In the genomic region with DNA sequence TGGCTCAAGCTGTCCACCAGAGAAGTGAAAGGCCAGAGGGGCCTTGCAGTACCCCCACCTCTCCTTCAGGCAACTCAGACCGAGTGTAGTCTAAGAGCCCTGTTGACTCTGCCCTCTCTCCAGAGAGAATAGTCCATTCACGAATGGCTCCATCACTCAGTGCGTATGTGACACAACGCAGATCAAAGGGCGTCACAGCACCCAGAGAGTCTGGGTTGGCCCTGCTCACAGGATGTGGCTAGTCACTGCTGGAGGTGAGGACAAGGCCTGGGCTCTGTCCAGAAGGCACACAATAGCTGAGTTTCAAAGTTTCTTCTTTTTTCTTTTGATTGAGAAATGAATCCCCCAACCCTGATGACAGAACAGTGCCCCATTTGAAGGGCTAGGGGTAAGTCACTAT, we compare ENCODE assay signal across 24 cellular contexts.
"Had no signal": no experiment of that assay in that cellular context is flagged by ENCODE, and none has a peak within 500 bp of the region (broad histone marks: within the 10 kb centered on the region; RNA-seq: fewer than 3 reads in every experiment).

No MANE protein-coding gene starts in this region.

- H3K4me3 Mint-ChIP-seq: activated naive CD4-positive, alpha-beta T cell treated with anti-CD3 and anti-CD28 coated beads for 36 hours; activated T-helper 1 cell treated with anti-CD3 and anti-CD28 coated beads, Interleukin-12 subunit alpha, Interleukin-12 subunit beta, Interleukin-2, Interleukin-4 antibody, amounts not matched to agents 30 ng/mL and 10 ng/mL and 1 ng/mL, durations not matched to agents 14 hours and 24 hours and 36 hours; stimulated activated naive B cell treated with anti-CD40 and anti-IgM and Interleukin-4, amounts not matched to agents 10 μg/mL and 1 μg/mL and 100 μg/mL, for 72 hours; T-helper 1 cell treated with Interleukin-12 subunit alpha and Interleukin-12 subunit beta and Interleukin-4 antibody, amounts not matched to agents 30 μg/mL and 1 μg/mL, for 36 hours had no signal

- H2AFZ ChIP-seq: hepatocyte had no signal

- H3K4me2 ChIP-seq: hepatocyte, smooth muscle cell had no signal

- H3K9me3 ChIP-seq: gastrocnemius medialis, mucosa of descending colon, ovary, prostate gland, tibial nerve had no signal

- H3K4me3 ChIP-seq: gastrocnemius medialis, hepatocyte, mucosa of descending colon, ovary, prostate gland, smooth muscle cell, tibial nerve had no signal

- ATAC-seq: gastrocnemius medialis; left ventricle myocardium superior; mucosa of descending colon; stimulated activated naive B cell treated with anti-CD40 and anti-IgM and Interleukin-4, amounts not matched to agents 10 μg/mL and 1 μg/mL and 100 μg/mL, for 72 hours had no signal

- H3K27me3 ChIP-seq: gastrocnemius medialis, hepatocyte, ovary, tibial nerve had no signal

- DNase-seq: activated CD4-positive, alpha-beta T cell treated with anti-CD3 and anti-CD28 coated beads, Interleukin-2, amount 50 U/mL, for 4 hours; activated effector memory CD4-positive, alpha-beta T cell treated with anti-CD3 and anti-CD28 coated beads, Interleukin-2, amount 50 U/mL, for 16 hours; activated naive CD4-positive, alpha-beta T cell treated with anti-CD3 and anti-CD28 coated beads for 36 hours; activated T-cell treated with anti-CD3 and anti-CD28 coated beads for 4 hours; amniotic stem cell; central memory CD4-positive, alpha-beta T cell; gastrocnemius medialis; glutamatergic neuron; islet precursor cell; left ventricle myocardium superior; mucosa of descending colon; ovary; retina; stimulated activated CD4-positive, alpha-beta T cell treated with anti-CD3 and anti-CD28 coated beads, Interleukin-15, amount 100 ng/mL, for 24 hours; stimulated activated CD4-positive, alpha-beta T cell treated with anti-CD3 and anti-CD28 coated beads, Interleukin-2, amount 100 ng/mL, for 24 hours; stimulated activated naive B cell treated with anti-CD40 and anti-IgM and Interleukin-4, amounts not matched to agents 10 μg/mL and 1 μg/mL and 100 μg/mL, for 72 hours; SW 1271; T-helper 9 cell had no signal

- H3K36me3 ChIP-seq: gastrocnemius medialis, ovary, prostate gland had no signal

- H3K4me1 ChIP-seq: prostate gland had no signal

- H3K27ac Mint-ChIP-seq: activated naive CD4-positive, alpha-beta T cell treated with anti-CD3 and anti-CD28 coated beads for 36 hours; activated T-helper 1 cell treated with anti-CD3 and anti-CD28 coated beads, Interleukin-12 subunit alpha, Interleukin-12 subunit beta, Interleukin-2, Interleukin-4 antibody, amounts not matched to agents 30 ng/mL and 10 ng/mL and 1 ng/mL, durations not matched to agents 14 hours and 24 hours and 36 hours; stimulated activated naive B cell treated with anti-CD40 and anti-IgM and Interleukin-4, amounts not matched to agents 10 μg/mL and 1 μg/mL and 100 μg/mL, for 72 hours; T-helper 1 cell treated with Interleukin-12 subunit alpha and Interleukin-12 subunit beta and Interleukin-4 antibody, amounts not matched to agents 30 μg/mL and 1 μg/mL, for 36 hours had no signal

- H3K9me3 Mint-ChIP-seq: activated T-helper 1 cell treated with anti-CD3 and anti-CD28 coated beads, Interleukin-12 subunit alpha, Interleukin-12 subunit beta, Interleukin-2, Interleukin-4 antibody, amounts not matched to agents 30 ng/mL and 10 ng/mL and 1 ng/mL, durations not matched to agents 14 hours and 24 hours and 36 hours; stimulated activated naive B cell treated with anti-CD40 and anti-IgM and Interleukin-4, amounts not matched to agents 10 μg/mL and 1 μg/mL and 100 μg/mL, for 72 hours had no signal

- H3K79me2 ChIP-seq: hepatocyte had no signal

- H3K27me3 Mint-ChIP-seq: stimulated activated naive B cell treated with anti-CD40 and anti-IgM and Interleukin-4, amounts not matched to agents 10 μg/mL and 1 μg/mL and 100 μg/mL, for 72 hours had no signal

- H3K27ac ChIP-seq: gastrocnemius medialis, hepatocyte, ovary, prostate gland, tibial nerve had no signal
